ENCODE assay signal across 8 cellular contexts in the genomic region with DNA sequence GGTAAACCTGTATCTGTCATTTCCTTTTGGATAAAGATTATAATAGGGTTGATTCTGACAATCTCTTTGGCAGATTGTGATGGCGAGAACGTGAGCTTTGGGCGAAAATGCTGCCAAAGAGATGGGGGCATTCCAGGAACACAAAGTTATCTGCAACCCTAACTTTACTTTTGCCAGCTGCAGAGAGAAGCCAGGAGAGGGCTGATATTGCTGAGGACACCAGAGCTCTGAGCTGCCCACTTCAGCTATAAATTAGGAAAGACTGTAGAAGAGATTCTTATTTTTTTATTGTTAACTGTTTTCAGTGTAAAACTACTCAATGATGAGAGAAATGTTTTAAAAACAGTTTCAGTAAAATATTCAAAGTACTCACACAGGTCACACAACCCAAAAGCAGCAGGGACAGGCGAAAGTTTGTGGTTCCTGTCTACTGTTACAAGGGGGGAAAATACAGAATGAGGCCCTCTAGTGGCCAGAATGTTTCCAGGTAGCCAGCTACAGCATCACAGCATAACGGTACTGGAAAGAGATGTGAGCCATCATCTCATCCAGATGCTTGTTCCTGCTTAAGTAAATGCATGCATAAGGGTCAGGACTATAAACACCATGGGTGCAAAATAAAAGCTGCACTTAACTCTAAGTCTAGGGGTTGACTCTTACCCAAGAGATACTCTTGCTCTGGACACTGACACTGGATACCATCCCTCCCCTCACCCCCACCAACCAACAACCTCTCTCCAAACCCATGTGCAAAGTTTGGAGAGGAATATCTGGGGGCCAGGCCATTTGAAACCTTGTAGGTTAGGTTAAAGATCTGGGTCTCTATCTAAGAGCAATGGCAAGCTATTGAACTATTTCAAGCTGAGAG.
A peak's percentile ranks its signal among the peaks of the same experiment; 100 is the strongest.
DNase-seq lines count a peak whose midpoint lies in the region; ATAC-seq and TF ChIP-seq lines count a peak whose summit lies in the region.

No MANE protein-coding gene starts in this region.

- H3F3A ChIP-seq in smooth muscle cell (ENCODE audit: low read depth): no peaks in the 10 kb centered on the region

- H3K27me3 ChIP-seq in fibroblast of lung (ENCODE audit: control insufficient read depth, insufficient read depth, low read length): no peaks in the 10 kb centered on the region
- no peaks in the 10 kb centered on the region for H3K27me3 ChIP-seq in smooth muscle cell (ENCODE audit: low read depth)

- TF ChIP-seq CTCF in fibroblast of lung (conservative IDR thresholded peaks at IDR 0.05 in 1 of 2, IDR thresholded peaks at IDR 0.05 in 1 of 2; ENCODE audit: low read depth in 1 of 2, low read length in 2 of 2): peak in 1 of 2 donors; percentile 67
- peak; percentile 80 for TF ChIP-seq CTCF in smooth muscle cell (IDR thresholded peaks at IDR 0.05; ENCODE audit: borderline replicate concordance, insufficient read depth, poor library complexity, severe bottlenecking)

- H2AFZ ChIP-seq in fibroblast of lung (ENCODE audit: low read length): no peak overlapping the region
- H2AFZ ChIP-seq in smooth muscle cell (ENCODE audit: low read depth): no peak overlapping the region

- ATAC-seq in GM19328 (IDR thresholded peaks at IDR 0.05; ENCODE audit: unreplicated experiment) (peak; percentile 81), HG03175 (IDR thresholded peaks at IDR 0.05; ENCODE audit: unreplicated experiment) (peak; percentile 81)

- H3K4me3 ChIP-seq in fibroblast of lung (replicated peaks in 1 of 4; ENCODE audit: control extremely low read depth in 1 of 4, insufficient read depth in 1 of 4, low read depth in 3 of 4, low read length in 4 of 4) (no peak overlapping the region), smooth muscle cell (no peak overlapping the region)

- DNase-seq in NCI-H524 (lab: John Stamatoyannopoulos, UW) (peak; percentile 18 to 56), NCI-H524 treated with DMSO at 0.1 percent for 48 hours (lab: John Stamatoyannopoulos, UW) (no peak), OCI-M1 (lab: John Stamatoyannopoulos, UW) (peak; percentile 46), fibroblast of lung (ENCODE audit: low read depth in 2 of 2) (peak; percentile 2 to 14), smooth muscle cell (lab: John Stamatoyannopoulos, UW; ENCODE audit: unreplicated experiment) (no peak), C1 segment of cervical spinal cord (lab: John Stamatoyannopoulos, UW) (no peak)

- 69% methylated on average over 5 of the region's 5 CpGs for WGBS in smooth muscle cell (ENCODE audit: low lambda C conversion rate)

- H3K9me3 ChIP-seq in fibroblast of lung (ENCODE audit: control insufficient read depth, insufficient read depth, low read depth, low read length) (no peaks in the 10 kb centered on the region), smooth muscle cell (replicated peaks; ENCODE audit: low read depth) (peaks cover 2% of the 10 kb centered on the region)

- no peak overlapping the region for H3K4me2 ChIP-seq in fibroblast of lung (ENCODE audit: extremely low read depth, insufficient read depth, low read length)
- no peak overlapping the region for H3K4me2 ChIP-seq in smooth muscle cell

- H3K27ac ChIP-seq in fibroblast of lung (ENCODE audit: insufficient read depth, low read length) (no peak overlapping the region), smooth muscle cell (ENCODE audit: low read depth) (no peak overlapping the region)

- H3K79me2 ChIP-seq in fibroblast of lung (ENCODE audit: control insufficient read depth, insufficient read depth, low read length): no peaks in the 10 kb centered on the region
- no peaks in the 10 kb centered on the region for H3K79me2 ChIP-seq in smooth muscle cell (ENCODE audit: low read depth)

- H3K36me3 ChIP-seq in fibroblast of lung (ENCODE audit: control insufficient read depth, insufficient read depth, low read length) (no peaks in the 10 kb centered on the region), smooth muscle cell (ENCODE audit: low read depth) (no peaks in the 10 kb centered on the region)

- H3K4me1 ChIP-seq in fibroblast of lung (ENCODE audit: control insufficient read depth, extremely low read depth, insufficient read depth, low read length): no peaks in the 10 kb centered on the region
- no peaks in the 10 kb centered on the region for H3K4me1 ChIP-seq in smooth muscle cell (ENCODE audit: low read depth)

- no peaks in the 10 kb centered on the region for H4K20me1 ChIP-seq in fibroblast of lung (ENCODE audit: control insufficient read depth, extremely low read depth, insufficient read depth, low read length)
- no peaks in the 10 kb centered on the region for H4K20me1 ChIP-seq in smooth muscle cell (ENCODE audit: low read depth)

- H3K9ac ChIP-seq in fibroblast of lung (ENCODE audit: insufficient read depth, low read length): no peak overlapping the region
- no peak overlapping the region for H3K9ac ChIP-seq in smooth muscle cell (ENCODE audit: low read depth)

Comparison
In these comparisons a context has a peak if more than half of its experiments do, and no peak if none do; other contexts are left out.
1. DNase-seq: peak in NCI-H524 (2 of 2), OCI-M1 (single experiment) and fibroblast of lung (2 of 2); none in NCI-H524 treated with DMSO at 0.1 percent for 48 hours (single experiment), smooth muscle cell (single experiment) and C1 segment of cervical spinal cord (0 of 14).